ENCODE assay signal across 24 cellular contexts in genomic region chr9:121682201-121682600, GRCh38. TPM values are rescaled to one million over a fixed set of nuclear protein-coding genes. Genes with fewer than 3 reads are reported as not detected.
A peak's percentile ranks its signal among the peaks of the same experiment; 100 is the strongest.
DNase-seq lines count a peak whose midpoint lies in the region; ATAC-seq, FAIRE-seq and TF ChIP-seq lines count a peak whose summit lies in the region.
"Had no signal": no experiment of that assay in that cellular context is flagged by ENCODE, and none has a peak within 500 bp of the region (broad histone marks: within the 10 kb centered on the region; RNA-seq: fewer than 3 reads in every experiment).

No MANE protein-coding gene starts in this region.

- H3K9ac ChIP-seq in BLaER1 (peak overlapping the region; percentile 17), IMR-90 (ENCODE audit: low read depth, low read length) (no peak overlapping the region)
- H3K9ac ChIP-seq: SK-N-SH had no signal

- TF ChIP-seq POLR2A in IMR-90 (IDR thresholded peaks at IDR 0.05; ENCODE audit: low read depth, low read length), result no peak

- dilution Hi-C loops in IMR-90 (cut with HindIII; ENCODE audit: low sequenced_read_pairs, unreplicated experiment), result no loop called here

- no peak overlapping the region for H3K4me3 ChIP-seq in BLaER1
- no peak overlapping the region for H3K4me3 ChIP-seq in IMR-90 (ENCODE audit: insufficient read depth, low read depth, low read length)
- no peak overlapping the region for H3K4me3 ChIP-seq in bronchial epithelial cell (ENCODE audit: low read depth, low read length)
- H3K4me3 ChIP-seq: GM12878, MG63 had no signal

- H3K79me1 ChIP-seq in IMR-90 (ENCODE audit: low read depth in 1 of 2, low read length in 2 of 2), result no peaks in the 10 kb centered on the region

- no peak overlapping the region for H4K8ac ChIP-seq in IMR-90 (ENCODE audit: low read depth in 2 of 2, low read length in 2 of 2)

- no peak overlapping the region for H2BK20ac ChIP-seq in IMR-90 (ENCODE audit: low read depth, low read length)

- peaks cover 39% of the 10 kb centered on the region for H3K4me1 ChIP-seq in BLaER1
- peaks cover 3% of the 10 kb centered on the region; the same call in 1 of the 2 replicates for H3K4me1 ChIP-seq in IMR-90 (ENCODE audit: control insufficient read depth, insufficient read depth, low read length)

- peak; percentile 50 for FAIRE-seq in bronchial epithelial cell (lab: Jason Lieb, UNC)
- FAIRE-seq: A204.1, GM12878, H1 had no signal

- H2AFZ ChIP-seq in IMR-90 (replicated peaks; ENCODE audit: low read length, poor library complexity), result peak overlapping the region; percentile 29

- H4K20me1 ChIP-seq in BLaER1, result peaks cover 3% of the 10 kb centered on the region; the same call in 1 of the 2 replicates
- peaks cover 10% of the 10 kb centered on the region for H4K20me1 ChIP-seq in IMR-90 (ENCODE audit: insufficient read depth, low read length)

- TF ChIP-seq RAD21 in IMR-90 (IDR thresholded peaks at IDR 0.05; ENCODE audit: low read length), result no peak

- H4K5ac ChIP-seq in IMR-90 (ENCODE audit: low read depth, low read length), result no peak overlapping the region

- intact Hi-C loops in IMR-90 (cut with micrococcal nuclease) (loop anchor here (10.0 kb wide), 1 partner anchor 413 kb away; the partner anchor contains the start of gene TTLL11), posterior vena cava (cut with DNase I) (loop anchor here (5.0 to 10.0 kb wide), 2 partner anchors 135 to 303 kb away; no protein-coding TSS in a partner anchor)

- H3K56ac ChIP-seq in IMR-90 (ENCODE audit: extremely low read depth, insufficient read depth, low read length), result no peak overlapping the region

- H3K27me3 ChIP-seq in BLaER1 (no peaks in the 10 kb centered on the region), IMR-90 (ENCODE audit: control insufficient read depth, insufficient read depth, low read length) (no peaks in the 10 kb centered on the region), bronchial epithelial cell (ENCODE audit: control insufficient read depth, insufficient read depth, low read length) (no peaks in the 10 kb centered on the region)
- H3K27me3 ChIP-seq: MG63 had no signal

- H2BK15ac ChIP-seq in IMR-90 (ENCODE audit: low read depth, low read length), result no peak overlapping the region

- H2AK5ac ChIP-seq in IMR-90 (ENCODE audit: low read depth, low read length), result peak overlapping the region; percentile 33; the same call in 1 of the 2 replicates

- peaks cover 20% of the 10 kb centered on the region; the same call in 1 of the 2 replicates for H3K36me3 ChIP-seq in BLaER1
- peaks cover 4% of the 10 kb centered on the region; the same call in 1 of the 2 replicates for H3K36me3 ChIP-seq in IMR-90 (ENCODE audit: control insufficient read depth, insufficient read depth, low read length)
- H3K36me3 ChIP-seq in bronchial epithelial cell (ENCODE audit: control insufficient read depth, insufficient read depth, low read length), result no peaks in the 10 kb centered on the region
- H3K36me3 ChIP-seq: MG63 had no signal

- no peak overlapping the region for H3K4ac ChIP-seq in IMR-90 (ENCODE audit: low read depth, low read length)

- ATAC-seq in IMR-90 (ENCODE audit: low read depth) (no peak), GM21528 (IDR thresholded peaks at IDR 0.05; ENCODE audit: low FRiP score, unreplicated experiment) (no peak), HG03095 (IDR thresholded peaks at IDR 0.05; ENCODE audit: unreplicated experiment) (no peak)
- ATAC-seq: GM12878 had no signal

- TF ChIP-seq CTCF in IMR-90 (conservative IDR thresholded peaks at IDR 0.05; ENCODE audit: low read depth, low read length) (no peak), bronchial epithelial cell (IDR thresholded peaks at IDR 0.05; ENCODE audit: insufficient read depth, low read length, severe bottlenecking) (no peak)

- peak overlapping the region; percentile 24 for H2AK9ac ChIP-seq in IMR-90 (replicated peaks; ENCODE audit: low read depth, low read length, poor library complexity)

- BruUV-seq in IMR-90 (replicated peaks; lab: Mats Ljungman, UMichigan), result no TSS peak

- H3K14ac ChIP-seq in IMR-90 (replicated peaks; ENCODE audit: low read depth, low read length), result no peak overlapping the region

- 100% methylated on average over 2 of the region's 6 CpGs; no CpG with 5 or more reads in 1 of the 2 experiments for WGBS in IMR-90 (ENCODE audit: extremely low coverage in 2 of 2, insufficient read length in 1 of 2), 2 experiments

- no peaks in the 10 kb centered on the region for H3K9me1 ChIP-seq in IMR-90 (ENCODE audit: insufficient read depth, low read length)

- H2BK120ac ChIP-seq in IMR-90 (ENCODE audit: low read depth, low read length), result no peak overlapping the region

- peak overlapping the region; percentile 80 for H3K4me2 ChIP-seq in BLaER1
- H3K4me2 ChIP-seq in IMR-90 (ENCODE audit: low read depth, low read length), result no peak overlapping the region
- H3K4me2 ChIP-seq: SK-N-SH had no signal

- H3K9me3 ChIP-seq in BLaER1 (no peaks in the 10 kb centered on the region), IMR-90 (ENCODE audit: control insufficient read depth, insufficient read depth, low read length) (no peaks in the 10 kb centered on the region)
- H3K9me3 ChIP-seq: MG63, SK-N-SH had no signal

- in situ Hi-C loops in IMR-90 (cut with MboI; ENCODE audit: low sequenced_read_pairs), result no loop called here

- no peak overlapping the region for H4K91ac ChIP-seq in IMR-90 (ENCODE audit: insufficient read depth, low read depth, low read length)

- H3K27ac ChIP-seq in BLaER1 (peak overlapping the region; percentile 57), IMR-90 (ENCODE audit: insufficient read depth, low read length) (no peak overlapping the region)

- no peak overlapping the region for H3K23ac ChIP-seq in IMR-90 (ENCODE audit: low read depth, low read length)

- no peak overlapping the region for H3K18ac ChIP-seq in IMR-90 (ENCODE audit: low read depth, low read length)

- POLR2A ChIA-PET in IMR-90 (lab: Charles Lee; ENCODE audit: unreplicated experiment), result no interaction called here

- no peak for DNase-seq in IMR-90
- DNase-seq in bronchial epithelial cell (ENCODE audit: low read depth), result peak; percentile 48
- DNase-seq in posterior vena cava (ENCODE audit: low spot score), result peak; percentile 32
- no peak for DNase-seq in Kasumi-1 (lab: John Stamatoyannopoulos, UW)
- DNase-seq: CD4-positive, alpha-beta memory T cell; COR-L47; DMS53; HCEC 1CT; Karpas-422; MG63; NCI-H1417; NCI-H1694; NCI-H2081; NCI-H2227 treated with DMSO at 0.1 percent for 48 hours; NCI-H510A; NCI-H69; SK-N-SH; SW 1271 had no signal

- CTCF ChIA-PET in IMR-90 (lab: Yijun Ruan, JAX), result interaction anchor here (0.6 to 0.7 kb wide), 2 partner anchors 132 to 235 kb away, joined by 3 to 4 read pairs; no protein-coding TSS in a partner anchor

- H2BK5ac ChIP-seq in IMR-90 (ENCODE audit: low read depth, low read length, poor library complexity, severe bottlenecking), result no peak overlapping the region

TF ChIP-seq in IMR-90, 13 proteins besides CTCF, POLR2A, EP300 and RAD21:
- TF ChIP-seq BHLHE40 (IDR thresholded peaks at IDR 0.05; ENCODE audit: low read depth, low read length), result no peak

RNA-seq across cellular contexts. Expression of gene DAB2IP, which starts 30.8 kb away (rescaled TPM):
- total RNA-seq in IMR-90 (2012; rRNA removed) (5.6 and 6.1 TPM in 2 replicates), bronchial epithelial cell (8.4 TPM in 2 replicates), posterior vena cava (10 to 100 TPM; 68.1 to 83.8 TPM)
- 17.2 and 20.4 TPM in 2 replicates for polyA plus RNA-seq in IMR-90 (2012; rRNA removed)
- 12.2 and 16.5 TPM in 2 replicates for polyA plus RNA-seq in IMR-90 (2012; cell fraction: cytosol; rRNA removed)
- 27.8 and 42.5 TPM in 2 replicates for polyA plus RNA-seq in IMR-90 (2012; cell fraction: nucleus; rRNA removed; ENCODE audit: low replicate concordance)
- total RNA-seq: CD4-positive, alpha-beta memory T cell had no signal
- polyA plus RNA-seq: CD4-positive, alpha-beta memory T cell had no signal

Comparison
In these comparisons a context has a peak if more than half of its experiments do, and no peak if none do; other contexts are left out.
1. DNase-seq: peak in bronchial epithelial cell (single experiment) and posterior vena cava (single experiment); none in IMR-90 (single experiment) and Kasumi-1 (0 of 2).